Comparison of ENCODE assay signal across 21 cellular contexts in the genomic region with DNA sequence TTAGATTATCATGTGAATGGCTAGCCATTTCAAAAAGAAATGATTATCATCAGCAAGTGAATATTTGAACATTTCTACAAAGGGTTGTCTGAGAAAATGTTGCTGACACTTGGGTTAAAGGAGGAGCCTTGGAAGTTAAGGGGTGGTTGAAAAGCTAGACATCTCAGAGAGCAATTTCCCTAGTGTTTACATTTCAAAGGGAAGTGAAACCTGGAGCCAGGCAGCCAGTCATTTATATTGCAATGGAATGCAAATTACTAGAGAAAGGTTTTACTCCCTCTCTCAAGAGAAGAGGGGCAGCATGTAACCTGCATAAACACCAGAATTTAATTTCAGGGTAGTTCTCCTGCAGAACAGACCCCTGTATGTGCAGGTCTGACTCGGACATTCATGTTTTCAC.
A peak's percentile ranks its signal among the peaks of the same experiment; 100 is the strongest.
DNase-seq lines count a peak whose midpoint lies in the region; ATAC-seq, FAIRE-seq and TF ChIP-seq lines count a peak whose summit lies in the region.
"Had no signal": no experiment of that assay in that cellular context is flagged by ENCODE, and none has a peak within 500 bp of the region (broad histone marks: within the 10 kb centered on the region; RNA-seq: fewer than 3 reads in every experiment).

No MANE protein-coding gene starts in this region.

- no peak overlapping the region for H3K4ac ChIP-seq in IMR-90 (ENCODE audit: low read depth, low read length)

- H3K4me2 ChIP-seq in IMR-90 (ENCODE audit: low read depth, low read length) (no peak overlapping the region), smooth muscle cell (no peak overlapping the region), HepG2 (ENCODE audit: low read depth, low read length) (no peak overlapping the region)

- in situ Hi-C loops in IMR-90 (cut with MboI; ENCODE audit: low sequenced_read_pairs) (no loop called here), HepG2 (cut with HindIII; ENCODE audit: extremely low pct_ligation_motif_present, low pct_unique_long_range_greater_than_20kb) (no loop called here)

- H3K14ac ChIP-seq in IMR-90 (replicated peaks; ENCODE audit: low read depth, low read length) = no peak overlapping the region

- H3K4me3 ChIP-seq in IMR-90 (ENCODE audit: insufficient read depth, low read depth, low read length) (no peak overlapping the region), smooth muscle cell (no peak overlapping the region), HepG2 (replicated peaks in 1 of 3; ENCODE audit: insufficient read depth in 1 of 3, low read depth in 2 of 3, low read length in 3 of 3) (no peak overlapping the region)
- H3K4me3 ChIP-seq: Peyer's patch had no signal

- dilution Hi-C loops in IMR-90 (cut with HindIII; ENCODE audit: low sequenced_read_pairs, unreplicated experiment) = no loop called here

- no peak for TF ChIP-seq RAD21 in IMR-90 (IDR thresholded peaks at IDR 0.05; ENCODE audit: low read length)
- no peak for TF ChIP-seq RAD21 in HepG2 (CRISPR knock-in tag; IDR thresholded peaks at IDR 0.05)

- no peak overlapping the region for H3K23ac ChIP-seq in IMR-90 (ENCODE audit: low read depth, low read length)

- POLR2A ChIA-PET in IMR-90 (lab: Charles Lee; ENCODE audit: unreplicated experiment) (no interaction called here), HepG2 (lab: Yijun Ruan, JAX) (no interaction called here)

- ATAC-seq in IMR-90 (ENCODE audit: low read depth) (peak; percentile 57), HepG2 (no peak)
- ATAC-seq in activated CD4-positive, CD25-positive, alpha-beta regulatory T cell treated with anti-CD3 and anti-CD28 coated beads, Interleukin-2, amount 50 U/mL, for 24 hours = no peak
- ATAC-seq: activated CD8-positive, alpha-beta memory T cell treated with anti-CD3 and anti-CD28 coated beads, Interleukin-2, amount 10 ng/mL, durations not matched to agents 7 days and 5 days; natural killer cell treated with Interleukin-12 subunit alpha and Interleukin-12 subunit beta and Interleukin-15 and Interleukin-18, amount 100 ng/mL, for 72 hours; SK-N-SH treated with all-trans-retinoic acid at 6 μM for 48 hours had no signal

- H4K8ac ChIP-seq in IMR-90 (ENCODE audit: low read depth in 2 of 2, low read length in 2 of 2) = no peak overlapping the region

- H3K27me3 ChIP-seq in IMR-90 (ENCODE audit: control insufficient read depth, insufficient read depth, low read length) (no peaks in the 10 kb centered on the region), smooth muscle cell (ENCODE audit: low read depth) (no peaks in the 10 kb centered on the region), HepG2 (ENCODE audit: control insufficient read depth in 1 of 2, insufficient read depth in 2 of 2, low read length in 2 of 2) (no peaks in the 10 kb centered on the region; a peak in 1 of 5 replicates)
- H3K27me3 ChIP-seq: Peyer's patch had no signal

- no peak overlapping the region for H3K27ac ChIP-seq in IMR-90 (ENCODE audit: insufficient read depth, low read length)
- no peak overlapping the region for H3K27ac ChIP-seq in smooth muscle cell (ENCODE audit: low read depth)
- H3K27ac ChIP-seq in HepG2 (ENCODE audit: extremely low read length, insufficient read depth, low read length) = no peak overlapping the region
- H3K27ac ChIP-seq: Peyer's patch had no signal

- no peak overlapping the region for H3K56ac ChIP-seq in IMR-90 (ENCODE audit: extremely low read depth, insufficient read depth, low read length)

- no peak overlapping the region for H4K5ac ChIP-seq in IMR-90 (ENCODE audit: low read depth, low read length)

- H4K20me1 ChIP-seq in IMR-90 (ENCODE audit: insufficient read depth, low read length) (no peaks in the 10 kb centered on the region), smooth muscle cell (ENCODE audit: low read depth) (no peaks in the 10 kb centered on the region), HepG2 (ENCODE audit: insufficient read depth, low read length) (no peaks in the 10 kb centered on the region)

- H3K9me1 ChIP-seq in IMR-90 (ENCODE audit: insufficient read depth, low read length) = no peaks in the 10 kb centered on the region

- H3K79me2 ChIP-seq in smooth muscle cell (ENCODE audit: low read depth) (no peaks in the 10 kb centered on the region), HepG2 (ENCODE audit: insufficient read depth, low read length) (no peaks in the 10 kb centered on the region)

- H2BK20ac ChIP-seq in IMR-90 (ENCODE audit: low read depth, low read length) = no peak overlapping the region

- no peak overlapping the region for H4K91ac ChIP-seq in IMR-90 (ENCODE audit: insufficient read depth, low read depth, low read length)

- H3K9me3 ChIP-seq in IMR-90 (ENCODE audit: control insufficient read depth, insufficient read depth, low read length) (no peaks in the 10 kb centered on the region), smooth muscle cell (replicated peaks; ENCODE audit: low read depth) (no peaks in the 10 kb centered on the region), HepG2 (ENCODE audit: low read length) (peaks cover 24% of the 10 kb centered on the region)
- H3K9me3 ChIP-seq: Peyer's patch had no signal

- H3K9ac ChIP-seq in IMR-90 (ENCODE audit: low read depth, low read length) = no peak overlapping the region
- H3K9ac ChIP-seq in smooth muscle cell (ENCODE audit: low read depth) = no peak overlapping the region
- no peak overlapping the region for H3K9ac ChIP-seq in HepG2 (ENCODE audit: insufficient read depth, low read depth, low read length)

- TF ChIP-seq EP300 in HepG2 (IDR thresholded peaks at IDR 0.05; ENCODE audit: low read depth in 2 of 2, low read length in 2 of 2) = no peak
- no peak for TF ChIP-seq EP300 in HepG2 (CRISPR knock-in tag; IDR thresholded peaks at IDR 0.05; ENCODE audit: borderline replicate concordance)

- no peak overlapping the region for H2AK5ac ChIP-seq in IMR-90 (ENCODE audit: low read depth, low read length)

- no peak overlapping the region for H3K18ac ChIP-seq in IMR-90 (ENCODE audit: low read depth, low read length)

- CTCF ChIA-PET in IMR-90 (lab: Yijun Ruan, JAX) = no interaction called here
- CTCF ChIA-PET in HepG2 (lab: Yijun Ruan, JAX; ENCODE audit: low intra/inter-chr PET ratio, low total read pairs) = no interaction called here

- H2BK5ac ChIP-seq in IMR-90 (ENCODE audit: low read depth, low read length, poor library complexity, severe bottlenecking) = no peak overlapping the region

- H2AFZ ChIP-seq in IMR-90 (replicated peaks; ENCODE audit: low read length, poor library complexity) (no peak overlapping the region), smooth muscle cell (ENCODE audit: low read depth) (no peak overlapping the region), HepG2 (ENCODE audit: low read length) (no peak overlapping the region)

- H2AK9ac ChIP-seq in IMR-90 (replicated peaks; ENCODE audit: low read depth, low read length, poor library complexity) = no peak overlapping the region

- no peaks in the 10 kb centered on the region for H3K79me1 ChIP-seq in IMR-90 (ENCODE audit: low read depth in 1 of 2, low read length in 2 of 2)

- TF ChIP-seq POLR2A in GM12891 (IDR thresholded peaks at IDR 0.05; ENCODE audit: low read depth, low read length) (no peak), IMR-90 (IDR thresholded peaks at IDR 0.05; ENCODE audit: low read depth, low read length) (no peak), HepG2 (IDR thresholded peaks at IDR 0.05; ENCODE audit: insufficient read depth in 1 of 2, low read depth in 2 of 2, low read length in 2 of 2) (no peak)

- no peaks in the 10 kb centered on the region for H3K36me3 ChIP-seq in IMR-90 (ENCODE audit: control insufficient read depth, insufficient read depth, low read length)
- no peaks in the 10 kb centered on the region for H3K36me3 ChIP-seq in smooth muscle cell (ENCODE audit: low read depth)
- H3K36me3 ChIP-seq in HepG2 (replicated peaks in 1 of 2; ENCODE audit: control insufficient read depth in 1 of 2, insufficient read depth in 2 of 2, low read length in 2 of 2) = no peaks in the 10 kb centered on the region
- H3K36me3 ChIP-seq: Peyer's patch had no signal

- FAIRE-seq in GM12891 (lab: Jason Lieb, UNC) = no peak
- FAIRE-seq in HepG2 (lab: Jason Lieb, UNC) = no peak
- FAIRE-seq: bronchial epithelial cell, HTR-8/SVneo, islet of Langerhans had no signal

- no CpG with 5 or more reads among the region's 1 CpG for WGBS in IMR-90 (ENCODE audit: extremely low coverage in 2 of 2, insufficient read length in 1 of 2), 2 experiments
- 44% methylated on average over 1 of the region's 1 CpG for WGBS in smooth muscle cell (ENCODE audit: low lambda C conversion rate)
- 0% methylated on average over 1 of the region's 1 CpG for WGBS in HepG2 (ENCODE audit: low lambda C conversion rate)

- DNase-seq in GM12891 (ENCODE audit: insufficient read length, low spot score) (no peak), IMR-90 (peak; percentile 21), RPMI8226 (peak; percentile 33), iPS-NIHi7 (ENCODE audit: extremely low spot score) (peak; percentile 46), smooth muscle cell (lab: John Stamatoyannopoulos, UW; ENCODE audit: unreplicated experiment) (no peak), HepG2 (ENCODE audit: low spot score) (no peak), COLO668 (lab: John Stamatoyannopoulos, UW; ENCODE audit: unreplicated experiment) (no peak)
- DNase-seq: activated CD8-positive, alpha-beta memory T cell treated with anti-CD3 and anti-CD28 coated beads, Interleukin-2, amount 10 ng/mL, durations not matched to agents 7 days and 5 days; MM.1S; NCI-H2081 treated with DMSO at 0.1 percent for 48 hours; NCI-H524; Peyer's patch; posterior cingulate gyrus; stimulated activated CD4-positive, alpha-beta T cell treated with anti-CD3 and anti-CD28 coated beads, Interleukin-4, amount 100 ng/mL, for 1 hour; T-helper 9 cell had no signal

- no peaks in the 10 kb centered on the region for H3F3A ChIP-seq in smooth muscle cell (ENCODE audit: low read depth)

- BruUV-seq in IMR-90 (replicated peaks; lab: Mats Ljungman, UMichigan) (no TSS peak), HepG2 (replicated peaks; lab: Mats Ljungman, UMichigan) (no TSS peak)

- H2BK15ac ChIP-seq in IMR-90 (ENCODE audit: low read depth, low read length) = no peak overlapping the region

- H2BK120ac ChIP-seq in IMR-90 (ENCODE audit: low read depth, low read length) = no peak overlapping the region

- intact Hi-C loops in IMR-90 (cut with micrococcal nuclease) (no loop called here), HepG2 (cut with micrococcal nuclease; ENCODE audit: unreplicated experiment) (no loop called here)

- TF ChIP-seq CTCF in IMR-90 (conservative IDR thresholded peaks at IDR 0.05; ENCODE audit: low read depth, low read length) (no peak), smooth muscle cell (IDR thresholded peaks at IDR 0.05; ENCODE audit: borderline replicate concordance, insufficient read depth, poor library complexity, severe bottlenecking) (no peak), HepG2 (CRISPR knock-in tag; IDR thresholded peaks at IDR 0.05) (no peak)

- H3K4me1 ChIP-seq in IMR-90 (ENCODE audit: control insufficient read depth, insufficient read depth, low read length) (peaks cover 2% of the 10 kb centered on the region; the same call in 1 of the 2 replicates), smooth muscle cell (ENCODE audit: low read depth) (no peaks in the 10 kb centered on the region), HepG2 (ENCODE audit: insufficient read depth, low read length) (no peaks in the 10 kb centered on the region)
- H3K4me1 ChIP-seq: Peyer's patch had no signal

TF ChIP-seq in GM12891, 5 proteins besides CTCF, POLR2A, EP300 and RAD21 (continues in another document):
- TF ChIP-seq POU2F2 (IDR thresholded peaks at IDR 0.05; ENCODE audit: low read depth, low read length) = no peak

Comparison
In these comparisons a context has a peak if more than half of its experiments do, and no peak if none do; other contexts are left out.
1. DNase-seq: peak in IMR-90 (single experiment), RPMI8226 (single experiment) and iPS-NIHi7 (single experiment); none in GM12891 (single experiment), smooth muscle cell (single experiment), HepG2 (single experiment) and COLO668 (single experiment).